Comparison of ENCODE assay signal across 8 cellular contexts in genomic region chr17:32111141-32111771, GRCh38. TPM values are rescaled to one million over a fixed set of nuclear protein-coding genes. Genes with fewer than 3 reads are reported as not detected.
DNase-seq lines count a peak whose midpoint lies in the region; ATAC-seq and TF ChIP-seq lines count a peak whose summit lies in the region.

No MANE protein-coding gene starts in this region.

- H3K36me3 ChIP-seq in colonic mucosa (no peaks in the 10 kb centered on the region), mucosa of descending colon (ENCODE audit: low read depth) (no peaks in the 10 kb centered on the region)

- no peaks in the 10 kb centered on the region for H3K9me3 ChIP-seq in colonic mucosa
- no peaks in the 10 kb centered on the region for H3K9me3 ChIP-seq in mucosa of descending colon

- H3K4me1 ChIP-seq in colonic mucosa (no peaks in the 10 kb centered on the region), mucosa of descending colon (ENCODE audit: low read depth) (no peaks in the 10 kb centered on the region)

- H3K27me3 ChIP-seq in colonic mucosa: no peaks in the 10 kb centered on the region

- H3K4me3 ChIP-seq in AG10803 (ENCODE audit: low read length): no peak overlapping the region
- H3K4me3 ChIP-seq in colonic mucosa: no peak overlapping the region
- no peak overlapping the region for H3K4me3 ChIP-seq in mucosa of descending colon

- H3K27ac ChIP-seq in colonic mucosa: no peak overlapping the region

- peak; percentile 25 for TF ChIP-seq CTCF in AG10803 (conservative IDR thresholded peaks at IDR 0.05; ENCODE audit: low read length)
- TF ChIP-seq CTCF in colonic mucosa (IDR thresholded peaks at IDR 0.05): no peak
- TF ChIP-seq CTCF in mucosa of descending colon (IDR thresholded peaks at IDR 0.05): no peak

- ATAC-seq in mucosa of descending colon: peak; percentile 49
- no peak for ATAC-seq in HG03460 (IDR thresholded peaks at IDR 0.05; ENCODE audit: unreplicated experiment)
- no peak for ATAC-seq in HG03354 (IDR thresholded peaks at IDR 0.05; ENCODE audit: poor library complexity, severe bottlenecking, unreplicated experiment)

- no peak for DNase-seq in AG10803 (ENCODE audit: low read depth)
- peak; percentile 21 for DNase-seq in HCEC 1CT
- peak; percentile 12 for DNase-seq in T follicular helper cell (ENCODE audit: low read depth)
- peak; percentile 39 for DNase-seq in colonic mucosa
- peak in 1 of 3 donors; percentile 59 for DNase-seq in mucosa of descending colon
- no peak for DNase-seq in NK-92 treated with Interleukin-12 subunit alpha and Interleukin-12 subunit beta, amount 100 ng/mL, for 24 hours (lab: John Stamatoyannopoulos, UW)

- H3K9ac ChIP-seq in colonic mucosa (ENCODE audit: low read depth in 2 of 2, low read length in 2 of 2): no peak overlapping the region

- intact Hi-C loops in colonic mucosa (cut with DNase I): no loop called here
- intact Hi-C loops in mucosa of descending colon (cut with DNase I, micrococcal nuclease): no loop called here

RNA-seq across cellular contexts. Expression of gene RHOT1, which starts 31.0 kb away (rescaled TPM):
- 10 to 100 TPM; 18.1 to 27.4 TPM for total RNA-seq in colonic mucosa
- total RNA-seq in mucosa of descending colon: 10 to 100 TPM; 21.2 to 48.6 (median 21.4) TPM

Comparison
In these comparisons a context has a peak if more than half of its experiments do, and no peak if none do; other contexts are left out.
1. DNase-seq: peak in HCEC 1CT (single experiment), T follicular helper cell (single experiment) and colonic mucosa (single experiment); none in AG10803 (single experiment) and NK-92 treated with Interleukin-12 subunit alpha and Interleukin-12 subunit beta, amount 100 ng/mL, for 24 hours (single experiment).